1 cellular context compared by ENCODE assay signal in the genomic region with DNA sequence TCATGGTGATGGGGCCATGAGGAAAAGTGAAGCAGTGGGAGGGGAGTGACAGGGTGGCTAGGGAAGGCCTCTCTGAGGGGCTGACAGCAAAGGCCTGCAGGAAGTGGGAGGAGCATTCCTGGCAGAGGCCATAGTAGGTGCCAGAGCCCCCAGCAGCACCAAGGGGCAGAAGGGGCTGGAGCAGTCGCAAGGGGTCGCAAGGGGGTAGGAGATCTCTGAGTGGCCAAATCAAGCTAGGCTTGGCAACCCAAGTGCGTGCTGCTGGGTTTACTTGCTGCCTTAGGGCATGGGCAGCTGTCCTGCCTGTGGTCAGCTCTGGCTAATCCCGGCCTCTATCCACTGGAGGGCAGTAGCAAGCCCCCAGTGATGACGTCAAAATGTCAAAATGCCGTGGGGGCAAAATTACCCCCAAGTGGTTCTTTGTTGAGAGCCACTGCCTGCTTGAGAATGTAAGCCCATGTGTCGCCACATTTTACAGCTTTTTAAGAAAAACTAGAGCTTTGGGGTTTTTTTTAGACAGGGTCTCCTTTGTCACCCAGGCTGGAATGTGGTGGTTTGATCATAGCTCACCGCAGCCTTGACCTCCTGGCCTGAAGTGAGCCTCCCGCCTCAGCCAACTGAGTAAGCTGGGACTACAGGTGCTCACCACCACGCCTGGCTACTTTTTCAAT.
A peak's percentile ranks its signal among the peaks of the same experiment; 100 is the strongest.
TF ChIP-seq lines count a peak whose summit lies in the region.

No MANE protein-coding gene starts in this region.

TF ChIP-seq in K562, 482 proteins besides CTCF, POLR2A, EP300 and RAD21 (continued from another document and continues in another):
- TF ChIP-seq ZBTB7A (IDR thresholded peaks at IDR 0.05; ENCODE audit: borderline replicate concordance, control insufficient read depth, low read depth, low read length) (peak; percentile 59), DPF2 (IDR thresholded peaks at IDR 0.05) (peak; percentile 49), CBFA2T3 (IDR thresholded peaks at IDR 0.05) (peak; percentile 39), SMAD4 (CRISPR knock-in tag; conservative IDR thresholded peaks at IDR 0.05) (peak; percentile 45; the same call in 1 of the 2 replicates), FOSL1 (tag; conservative IDR thresholded peaks at IDR 0.05) (peak; percentile 59; the same call in 1 of the 2 replicates), LCOR (CRISPR knock-in tag; IDR thresholded peaks at IDR 0.05) (0 out of 2 replicates have a peak, but pooled peaks have one; percentile 22), RBM22 (IDR thresholded peaks at IDR 0.05; ENCODE audit: low read depth, low read length, poor library complexity, severe bottlenecking) (no peak), RBFOX2 (IDR thresholded peaks at IDR 0.05; ENCODE audit: low read depth, low read length) (peak; percentile 46), HMG20B (CRISPR knock-in tag; IDR thresholded peaks at IDR 0.05) (no peak), POLR2AphosphoS5 (IDR thresholded peaks at IDR 0.05; ENCODE audit: control insufficient read depth, insufficient read depth, low read depth, low read length) (no peak), DMBX1 (CRISPR knock-in tag; IDR thresholded peaks at IDR 0.05; ENCODE audit: borderline replicate concordance) (no peak), TCFL5 (CRISPR knock-in tag; conservative IDR thresholded peaks at IDR 0.05) (no peak), HLTF (IDR thresholded peaks at IDR 0.05) (no peak), KLF16 (IDR thresholded peaks at IDR 0.05) (peak; percentile 44; the same call in 1 of the 2 replicates), ZNF121 (CRISPR knock-in tag; conservative IDR thresholded peaks at IDR 0.05) (no peak), RB1 (IDR thresholded peaks at IDR 0.05; ENCODE audit: low read depth) (peak; percentile 53; the same call in 1 of the 2 replicates), SP1 (CRISPR knock-in tag; IDR thresholded peaks at IDR 0.05) (peak; percentile 53; the same call in 1 of the 2 replicates), ZNF589 (CRISPR knock-in tag; IDR thresholded peaks at IDR 0.05; ENCODE audit: low read depth) (no peak), XRCC5 (IDR thresholded peaks at IDR 0.05; ENCODE audit: low read depth, low read length) (peak; percentile 75; the same call in 1 of the 2 replicates), TEAD1 (CRISPR knock-in tag; IDR thresholded peaks at IDR 0.05) (peak; percentile 93 to 100), BACH1 (tag; IDR thresholded peaks at IDR 0.05) (0 out of 2 replicates have a peak, but pooled peaks have one; percentile 24), ZFPM2 (CRISPR knock-in tag; IDR thresholded peaks at IDR 0.05) (no peak), RCOR1 (IDR thresholded peaks at IDR 0.05; ENCODE audit: borderline replicate concordance in 1 of 2, low read depth in 2 of 2, low read length in 2 of 2) (0 out of 4 replicates have a peak, but pooled peaks of 1 of the 2 experiments have one; percentile 9), JUND (IDR thresholded peaks at IDR 0.05; ENCODE audit: borderline replicate concordance, low read depth, low read length) (peak; percentile 82), JUND (tag; IDR thresholded peaks at IDR 0.05; ENCODE audit: borderline replicate concordance, low read depth, low read length) (peak; percentile 67; the same call in 2 of the 3 replicates)
- TF ChIP-seq, protein P1, sequence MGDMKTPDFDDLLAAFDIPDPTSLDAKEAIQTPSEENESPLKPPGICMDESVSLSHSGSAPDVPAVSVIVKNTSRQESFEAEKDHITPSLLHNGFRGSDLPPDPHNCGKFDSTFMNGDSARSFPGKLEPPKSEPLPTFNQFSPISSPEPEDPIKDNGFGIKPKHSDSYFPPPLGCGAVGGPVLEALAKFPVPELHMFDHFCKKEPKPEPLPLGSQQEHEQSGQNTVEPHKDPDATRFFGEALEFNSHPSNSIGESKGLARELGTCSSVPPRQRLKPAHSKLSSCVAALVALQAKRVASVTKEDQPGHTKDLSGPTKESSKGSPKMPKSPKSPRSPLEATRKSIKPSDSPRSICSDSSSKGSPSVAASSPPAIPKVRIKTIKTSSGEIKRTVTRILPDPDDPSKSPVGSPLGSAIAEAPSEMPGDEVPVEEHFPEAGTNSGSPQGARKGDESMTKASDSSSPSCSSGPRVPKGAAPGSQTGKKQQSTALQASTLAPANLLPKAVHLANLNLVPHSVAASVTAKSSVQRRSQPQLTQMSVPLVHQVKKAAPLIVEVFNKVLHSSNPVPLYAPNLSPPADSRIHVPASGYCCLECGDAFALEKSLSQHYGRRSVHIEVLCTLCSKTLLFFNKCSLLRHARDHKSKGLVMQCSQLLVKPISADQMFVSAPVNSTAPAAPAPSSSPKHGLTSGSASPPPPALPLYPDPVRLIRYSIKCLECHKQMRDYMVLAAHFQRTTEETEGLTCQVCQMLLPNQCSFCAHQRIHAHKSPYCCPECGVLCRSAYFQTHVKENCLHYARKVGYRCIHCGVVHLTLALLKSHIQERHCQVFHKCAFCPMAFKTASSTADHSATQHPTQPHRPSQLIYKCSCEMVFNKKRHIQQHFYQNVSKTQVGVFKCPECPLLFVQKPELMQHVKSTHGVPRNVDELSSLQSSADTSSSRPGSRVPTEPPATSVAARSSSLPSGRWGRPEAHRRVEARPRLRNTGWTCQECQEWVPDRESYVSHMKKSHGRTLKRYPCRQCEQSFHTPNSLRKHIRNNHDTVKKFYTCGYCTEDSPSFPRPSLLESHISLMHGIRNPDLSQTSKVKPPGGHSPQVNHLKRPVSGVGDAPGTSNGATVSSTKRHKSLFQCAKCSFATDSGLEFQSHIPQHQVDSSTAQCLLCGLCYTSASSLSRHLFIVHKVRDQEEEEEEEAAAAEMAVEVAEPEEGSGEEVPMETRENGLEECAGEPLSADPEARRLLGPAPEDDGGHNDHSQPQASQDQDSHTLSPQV (IDR thresholded peaks at IDR 0.05) = peak; percentile 69; the same call in 1 of the 2 replicates
- TF ChIP-seq, protein P2, sequence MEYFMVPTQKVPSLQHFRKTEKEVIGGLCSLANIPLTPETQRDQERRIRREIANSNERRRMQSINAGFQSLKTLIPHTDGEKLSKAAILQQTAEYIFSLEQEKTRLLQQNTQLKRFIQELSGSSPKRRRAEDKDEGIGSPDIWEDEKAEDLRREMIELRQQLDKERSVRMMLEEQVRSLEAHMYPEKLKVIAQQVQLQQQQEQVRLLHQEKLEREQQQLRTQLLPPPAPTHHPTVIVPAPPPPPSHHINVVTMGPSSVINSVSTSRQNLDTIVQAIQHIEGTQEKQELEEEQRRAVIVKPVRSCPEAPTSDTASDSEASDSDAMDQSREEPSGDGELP (CRISPR knock-in tag; IDR thresholded peaks at IDR 0.05; ENCODE audit: borderline replicate concordance) = peak; percentile 39
- TF ChIP-seq, protein P3, sequence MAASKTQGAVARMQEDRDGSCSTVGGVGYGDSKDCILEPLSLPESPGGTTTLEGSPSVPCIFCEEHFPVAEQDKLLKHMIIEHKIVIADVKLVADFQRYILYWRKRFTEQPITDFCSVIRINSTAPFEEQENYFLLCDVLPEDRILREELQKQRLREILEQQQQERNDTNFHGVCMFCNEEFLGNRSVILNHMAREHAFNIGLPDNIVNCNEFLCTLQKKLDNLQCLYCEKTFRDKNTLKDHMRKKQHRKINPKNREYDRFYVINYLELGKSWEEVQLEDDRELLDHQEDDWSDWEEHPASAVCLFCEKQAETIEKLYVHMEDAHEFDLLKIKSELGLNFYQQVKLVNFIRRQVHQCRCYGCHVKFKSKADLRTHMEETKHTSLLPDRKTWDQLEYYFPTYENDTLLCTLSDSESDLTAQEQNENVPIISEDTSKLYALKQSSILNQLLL (CRISPR knock-in tag; IDR thresholded peaks at IDR 0.05; ENCODE audit: borderline replicate concordance) = no peak
- TF ChIP-seq, protein P4, sequence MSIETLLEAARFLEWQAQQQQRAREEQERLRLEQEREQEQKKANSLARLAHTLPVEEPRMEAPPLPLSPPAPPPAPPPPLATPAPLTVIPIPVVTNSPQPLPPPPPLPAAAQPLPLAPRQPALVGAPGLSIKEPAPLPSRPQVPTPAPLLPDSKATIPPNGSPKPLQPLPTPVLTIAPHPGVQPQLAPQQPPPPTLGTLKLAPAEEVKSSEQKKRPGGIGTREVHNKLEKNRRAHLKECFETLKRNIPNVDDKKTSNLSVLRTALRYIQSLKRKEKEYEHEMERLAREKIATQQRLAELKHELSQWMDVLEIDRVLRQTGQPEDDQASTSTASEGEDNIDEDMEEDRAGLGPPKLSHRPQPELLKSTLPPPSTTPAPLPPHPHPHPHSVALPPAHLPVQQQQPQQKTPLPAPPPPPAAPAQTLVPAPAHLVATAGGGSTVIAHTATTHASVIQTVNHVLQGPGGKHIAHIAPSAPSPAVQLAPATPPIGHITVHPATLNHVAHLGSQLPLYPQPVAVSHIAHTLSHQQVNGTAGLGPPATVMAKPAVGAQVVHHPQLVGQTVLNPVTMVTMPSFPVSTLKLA (conservative IDR thresholded peaks at IDR 0.05) = peak in 1 of 2 experiments; percentile 45; a peak in 1 of 4 replicates
- TF ChIP-seq, protein P5, sequence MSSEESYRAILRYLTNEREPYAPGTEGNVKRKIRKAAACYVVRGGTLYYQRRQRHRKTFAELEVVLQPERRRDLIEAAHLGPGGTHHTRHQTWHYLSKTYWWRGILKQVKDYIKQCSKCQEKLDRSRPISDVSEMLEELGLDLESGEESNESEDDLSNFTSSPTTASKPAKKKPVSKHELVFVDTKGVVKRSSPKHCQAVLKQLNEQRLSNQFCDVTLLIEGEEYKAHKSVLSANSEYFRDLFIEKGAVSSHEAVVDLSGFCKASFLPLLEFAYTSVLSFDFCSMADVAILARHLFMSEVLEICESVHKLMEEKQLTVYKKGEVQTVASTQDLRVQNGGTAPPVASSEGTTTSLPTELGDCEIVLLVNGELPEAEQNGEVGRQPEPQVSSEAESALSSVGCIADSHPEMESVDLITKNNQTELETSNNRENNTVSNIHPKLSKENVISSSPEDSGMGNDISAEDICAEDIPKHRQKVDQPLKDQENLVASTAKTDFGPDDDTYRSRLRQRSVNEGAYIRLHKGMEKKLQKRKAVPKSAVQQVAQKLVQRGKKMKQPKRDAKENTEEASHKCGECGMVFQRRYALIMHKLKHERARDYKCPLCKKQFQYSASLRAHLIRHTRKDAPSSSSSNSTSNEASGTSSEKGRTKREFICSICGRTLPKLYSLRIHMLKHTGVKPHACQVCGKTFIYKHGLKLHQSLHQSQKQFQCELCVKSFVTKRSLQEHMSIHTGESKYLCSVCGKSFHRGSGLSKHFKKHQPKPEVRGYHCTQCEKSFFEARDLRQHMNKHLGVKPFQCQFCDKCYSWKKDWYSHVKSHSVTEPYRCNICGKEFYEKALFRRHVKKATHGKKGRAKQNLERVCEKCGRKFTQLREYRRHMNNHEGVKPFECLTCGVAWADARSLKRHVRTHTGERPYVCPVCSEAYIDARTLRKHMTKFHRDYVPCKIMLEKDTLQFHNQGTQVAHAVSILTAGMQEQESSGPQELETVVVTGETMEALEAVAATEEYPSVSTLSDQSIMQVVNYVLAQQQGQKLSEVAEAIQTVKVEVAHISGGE (CRISPR knock-in tag; IDR thresholded peaks at IDR 0.05) = peak in 1 of 3 experiments; percentile 13; a peak in 1 of 6 replicates
- TF ChIP-seq, protein P6, sequence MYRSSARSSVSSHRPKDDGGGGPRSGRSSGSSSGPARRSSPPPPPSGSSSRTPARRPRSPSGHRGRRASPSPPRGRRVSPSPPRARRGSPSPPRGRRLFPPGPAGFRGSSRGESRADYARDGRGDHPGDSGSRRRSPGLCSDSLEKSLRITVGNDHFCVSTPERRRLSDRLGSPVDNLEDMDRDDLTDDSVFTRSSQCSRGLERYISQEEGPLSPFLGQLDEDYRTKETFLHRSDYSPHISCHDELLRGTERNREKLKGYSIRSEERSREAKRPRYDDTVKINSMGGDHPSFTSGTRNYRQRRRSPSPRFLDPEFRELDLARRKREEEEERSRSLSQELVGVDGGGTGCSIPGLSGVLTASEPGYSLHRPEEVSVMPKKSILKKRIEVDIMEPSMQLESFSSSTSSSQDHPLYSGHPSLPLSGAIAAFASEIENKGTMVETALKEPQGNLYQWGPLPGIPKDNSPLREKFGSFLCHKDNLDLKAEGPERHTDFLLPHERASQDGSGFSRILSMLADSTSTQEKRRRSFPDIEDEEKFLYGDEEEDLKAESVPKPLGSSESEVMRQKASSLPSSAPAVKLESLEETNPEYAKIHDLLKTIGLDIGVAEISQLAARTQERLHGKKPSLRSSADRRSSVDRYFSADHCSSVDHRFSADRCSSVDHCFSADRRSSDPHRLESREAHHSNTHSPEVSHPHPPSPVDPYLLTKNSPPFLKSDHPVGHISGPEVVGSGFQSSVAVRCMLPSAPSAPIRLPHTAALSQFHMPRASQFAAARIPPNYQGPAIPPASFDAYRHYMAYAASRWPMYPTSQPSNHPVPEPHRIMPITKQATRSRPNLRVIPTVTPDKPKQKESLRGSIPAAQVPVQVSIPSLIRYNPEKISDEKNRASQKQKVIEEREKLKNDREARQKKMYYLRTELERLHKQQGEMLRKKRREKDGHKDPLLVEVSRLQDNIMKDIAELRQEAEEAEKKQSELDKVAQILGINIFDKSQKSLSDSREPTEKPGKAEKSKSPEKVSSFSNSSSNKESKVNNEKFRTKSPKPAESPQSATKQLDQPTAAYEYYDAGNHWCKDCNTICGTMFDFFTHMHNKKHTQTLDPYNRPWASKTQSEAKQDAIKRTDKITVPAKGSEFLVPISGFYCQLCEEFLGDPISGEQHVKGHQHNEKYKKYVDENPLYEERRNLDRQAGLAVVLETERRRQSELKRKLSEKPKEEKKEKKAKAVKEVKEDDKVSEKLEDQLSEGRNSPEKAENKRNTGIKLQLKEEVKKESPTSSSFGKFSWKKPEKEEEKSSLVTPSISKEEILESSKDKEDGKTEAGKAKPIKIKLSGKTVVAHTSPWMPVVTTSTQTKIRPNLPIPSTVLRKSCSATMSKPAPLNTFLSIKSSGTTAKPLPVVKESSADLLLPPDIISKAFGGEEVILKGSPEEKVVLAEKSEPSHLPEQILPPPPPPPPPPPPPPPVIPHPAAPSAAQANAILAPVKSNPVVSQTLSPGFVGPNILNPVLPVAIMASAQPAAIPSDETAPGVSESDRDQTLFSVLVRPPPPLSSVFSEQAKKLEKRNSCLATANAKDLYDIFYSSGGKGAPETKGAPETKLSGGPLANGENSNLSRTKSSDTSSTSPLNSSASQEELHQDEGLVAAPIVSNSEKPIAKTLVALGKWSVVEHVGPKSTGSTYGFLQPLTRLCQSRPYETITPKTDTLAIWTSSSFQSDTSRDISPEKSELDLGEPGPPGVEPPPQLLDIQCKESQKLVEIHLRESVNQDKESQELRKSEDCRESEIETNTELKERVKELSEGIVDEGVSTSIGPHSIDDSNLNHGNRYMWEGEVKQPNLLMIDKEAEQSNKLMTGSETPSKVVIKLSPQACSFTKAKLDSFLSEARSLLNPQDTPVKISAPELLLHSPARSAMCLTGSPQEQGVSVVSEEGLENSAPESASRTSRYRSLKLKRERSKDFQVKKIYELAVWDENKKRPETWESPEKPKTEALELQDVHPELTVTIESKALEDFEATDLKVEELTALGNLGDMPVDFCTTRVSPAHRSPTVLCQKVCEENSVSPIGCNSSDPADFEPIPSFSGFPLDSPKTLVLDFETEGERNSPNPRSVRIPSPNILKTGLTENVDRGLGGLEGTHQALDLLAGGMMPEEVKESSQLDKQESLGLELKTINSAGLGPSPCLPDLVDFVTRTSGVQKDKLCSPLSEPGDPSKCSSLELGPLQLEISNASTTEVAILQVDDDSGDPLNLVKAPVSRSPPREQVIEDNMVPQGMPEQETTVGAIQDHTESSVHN (IDR thresholded peaks at IDR 0.05; ENCODE audit: borderline replicate concordance in 1 of 2, low read depth in 1 of 2) = no peak
- TF ChIP-seq, protein P7, sequence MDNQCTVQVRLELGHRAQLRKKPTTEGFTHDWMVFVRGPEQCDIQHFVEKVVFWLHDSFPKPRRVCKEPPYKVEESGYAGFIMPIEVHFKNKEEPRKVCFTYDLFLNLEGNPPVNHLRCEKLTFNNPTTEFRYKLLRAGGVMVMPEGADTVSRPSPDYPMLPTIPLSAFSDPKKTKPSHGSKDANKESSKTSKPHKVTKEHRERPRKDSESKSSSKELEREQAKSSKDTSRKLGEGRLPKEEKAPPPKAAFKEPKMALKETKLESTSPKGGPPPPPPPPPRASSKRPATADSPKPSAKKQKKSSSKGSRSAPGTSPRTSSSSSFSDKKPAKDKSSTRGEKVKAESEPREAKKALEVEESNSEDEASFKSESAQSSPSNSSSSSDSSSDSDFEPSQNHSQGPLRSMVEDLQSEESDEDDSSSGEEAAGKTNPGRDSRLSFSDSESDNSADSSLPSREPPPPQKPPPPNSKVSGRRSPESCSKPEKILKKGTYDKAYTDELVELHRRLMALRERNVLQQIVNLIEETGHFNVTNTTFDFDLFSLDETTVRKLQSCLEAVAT (IDR thresholded peaks at IDR 0.05) = peak in 1 of 2 experiments; percentile 81; a peak in 2 of 4 replicates
